30 cellular contexts compared by ENCODE assay signal in genomic region chr10:69367469-69367868, GRCh38. TPM values are rescaled to one million over a fixed set of nuclear protein-coding genes. Genes with fewer than 3 reads are reported as not detected.
DNase-seq lines count a peak whose midpoint lies in the region; ATAC-seq and TF ChIP-seq lines count a peak whose summit lies in the region.
"Had no signal": no experiment of that assay in that cellular context is flagged by ENCODE, and none has a peak within 500 bp of the region (broad histone marks: within the 10 kb centered on the region; RNA-seq: fewer than 3 reads in every experiment).

No MANE protein-coding gene starts in this region.

- peaks cover 31% of the 10 kb centered on the region for H3K4me1 Mint-ChIP-seq in nephron
- H3K4me1 Mint-ChIP-seq: B cell; stimulated activated naive B cell treated with anti-CD40 and anti-IgM and Interleukin-4, amounts not matched to agents 10 μg/mL and 1 μg/mL and 100 μg/mL, for 72 hours had no signal

- H3K27me3 ChIP-seq in Panc1 (ENCODE audit: control insufficient read depth, insufficient read depth, low read length) (no peaks in the 10 kb centered on the region), tibial artery (no peaks in the 10 kb centered on the region), SK-N-SH (ENCODE audit: insufficient read depth) (no peaks in the 10 kb centered on the region)
- H3K27me3 ChIP-seq: adrenal gland, pancreas, right atrium auricular region, testis had no signal

- DNase-seq in NCI-H526 (lab: John Stamatoyannopoulos, UW): peak; percentile 58 to 73
- no peak for DNase-seq in NCI-H526 treated with DMSO at 0.1 percent for 48 hours (lab: John Stamatoyannopoulos, UW)
- no peak for DNase-seq in Panc1 (ENCODE audit: low read depth, low spot score)
- no peak for DNase-seq in tibial artery
- DNase-seq in anterior cingulate cortex (lab: John Stamatoyannopoulos, UW): no peak
- no peak for DNase-seq in activated CD8-positive, alpha-beta memory T cell treated with anti-CD3 and anti-CD28 coated beads, Interleukin-2, amount 50 U/mL, for 4 hours
- DNase-seq in SK-N-SH: no peak
- DNase-seq: activated naive CD4-positive, alpha-beta T cell treated with Interleukin-2 at 50 U/mL for 16 hours; activated T-cell treated with anti-CD3 and anti-CD28 coated beads, Interleukin-2, amount 50 U/mL, for 72 hours; adrenal gland; DMS79 treated with DMSO at 0.1 percent for 48 hours; effector CD4-positive, alpha-beta T cell; GF-D8; HCEC 1CT; lower lobe of right lung; MM.1S; natural killer cell; NCI-H2081 treated with DMSO at 0.1 percent for 48 hours; NCI-H446 treated with DMSO at 0.1 percent for 48 hours; pancreas; stimulated activated CD4-positive, alpha-beta T cell treated with anti-CD3 and anti-CD28 coated beads, Interleukin-4, amount 100 ng/mL, for 24 hours; stimulated activated naive B cell treated with anti-CD40 and anti-IgM and Interleukin-4, amounts not matched to agents 10 μg/mL and 1 μg/mL and 100 μg/mL, for 72 hours; testis had no signal

- CTCF ChIA-PET in Panc1 (lab: Charles Lee) (no interaction called here), SK-N-SH (lab: Yijun Ruan, JAX) (interaction anchor here (0.7 to 1.7 kb wide), 3 partner anchors 15 to 669 kb away, joined by 3 to 5 read pairs (median 3); no protein-coding TSS in a partner anchor)

- H3K9me3 ChIP-seq in Panc1 (ENCODE audit: control insufficient read depth, insufficient read depth, low read depth, low read length) (no peaks in the 10 kb centered on the region), tibial artery (no peaks in the 10 kb centered on the region), SK-N-SH (no peaks in the 10 kb centered on the region)
- H3K9me3 ChIP-seq: adrenal gland, lower lobe of right lung, pancreas, right atrium auricular region, testis had no signal

- peaks cover 8% of the 10 kb centered on the region; the same call in 1 of the 2 replicates for H3K79me2 ChIP-seq in SK-N-SH (ENCODE audit: insufficient read depth)

- no peak for TF ChIP-seq CTCF in Panc1 (IDR thresholded peaks at IDR 0.05)
- no peak for TF ChIP-seq CTCF in nephron (IDR thresholded peaks at IDR 0.05; ENCODE audit: unreplicated experiment in 3 of 3)
- no peak for TF ChIP-seq CTCF in tibial artery (IDR thresholded peaks at IDR 0.05)
- no peak for TF ChIP-seq CTCF in SK-N-SH (IDR thresholded peaks at IDR 0.05)

- no peak overlapping the region for H3K4me2 ChIP-seq in SK-N-SH
- H3K4me2 ChIP-seq: KMS-11 had no signal

- no peak overlapping the region for H3K4me3 Mint-ChIP-seq in nephron
- H3K4me3 Mint-ChIP-seq: activated T-cell treated with anti-CD3 and anti-CD28 coated beads, Interleukin-2, amount 50 U/mL, for 72 hours; B cell; natural killer cell; stimulated activated naive B cell treated with anti-CD40 and anti-IgM and Interleukin-4, amounts not matched to agents 10 μg/mL and 1 μg/mL and 100 μg/mL, for 72 hours had no signal

- intact Hi-C loops in Panc1 (cut with micrococcal nuclease; ENCODE audit: unreplicated experiment) (no loop called here), tibial artery (cut with DNase I; ENCODE audit: low total_unique reads) (no loop called here)

- H4K20me1 ChIP-seq in SK-N-SH (ENCODE audit: insufficient read depth): no peaks in the 10 kb centered on the region

- peaks cover 37% of the 10 kb centered on the region for H3K36me3 Mint-ChIP-seq in nephron (ENCODE audit: low read depth)

- no peaks in the 10 kb centered on the region; the same call in 1 of the 2 replicates for H3K4me1 ChIP-seq in Panc1 (ENCODE audit: control insufficient read depth, insufficient read depth, low read length)
- peaks cover 0 to 31% (median 20%) of the 10 kb centered on the region in 4 donors for H3K4me1 ChIP-seq in tibial artery
- peaks cover 6 to 9% of the 10 kb centered on the region in 2 experiments; a peak in 2 of 4 replicates for H3K4me1 ChIP-seq in SK-N-SH (ENCODE audit: control insufficient read depth in 1 of 2, insufficient read depth in 2 of 2, low read depth in 1 of 2, low read length in 1 of 2)
- H3K4me1 ChIP-seq: testis had no signal

- no peak overlapping the region for H3K9ac ChIP-seq in SK-N-SH
- H3K9ac ChIP-seq: KMS-11 had no signal

- H3F3A ChIP-seq in SK-N-SH (replicated peaks; ENCODE audit: insufficient read depth): peaks cover 1% of the 10 kb centered on the region

- no peaks in the 10 kb centered on the region for H3K9me2 ChIP-seq in SK-N-SH

- BruUV-seq in Panc1 (replicated peaks; lab: Mats Ljungman, UMichigan): no TSS peak

- WGBS in SK-N-SH (ENCODE audit: low lambda C conversion rate): 95% methylated on average over 4 of the region's 4 CpGs

- H3K27ac Mint-ChIP-seq in nephron: peak overlapping the region in 2 of 3 experiments; percentile 40 to 78
- H3K27ac Mint-ChIP-seq: activated T-cell treated with anti-CD3 and anti-CD28 coated beads, Interleukin-2, amount 50 U/mL, for 72 hours; B cell; natural killer cell; stimulated activated naive B cell treated with anti-CD40 and anti-IgM and Interleukin-4, amounts not matched to agents 10 μg/mL and 1 μg/mL and 100 μg/mL, for 72 hours had no signal

- no peak overlapping the region for H2AFZ ChIP-seq in SK-N-SH (ENCODE audit: low read depth)

- H3K27me3 Mint-ChIP-seq in nephron (ENCODE audit: low read depth): no peaks in the 10 kb centered on the region
- H3K27me3 Mint-ChIP-seq: B cell; stimulated activated naive B cell treated with anti-CD40 and anti-IgM and Interleukin-4, amounts not matched to agents 10 μg/mL and 1 μg/mL and 100 μg/mL, for 72 hours had no signal

- H3K36me3 ChIP-seq in Panc1 (ENCODE audit: control insufficient read depth, insufficient read depth, low read length): no peaks in the 10 kb centered on the region
- H3K36me3 ChIP-seq in tibial artery: peaks cover 50 to 82% (median 73%) of the 10 kb centered on the region in 3 donors
- peaks cover 20 to 31% of the 10 kb centered on the region in 2 experiments for H3K36me3 ChIP-seq in SK-N-SH (replicated peaks in 1 of 2; ENCODE audit: control insufficient read depth in 1 of 2, insufficient read depth in 2 of 2, low read length in 1 of 2)
- H3K36me3 ChIP-seq: pancreas had no signal

- no peak for TF ChIP-seq RAD21 in SK-N-SH (IDR thresholded peaks at IDR 0.05; ENCODE audit: low read length)

- H3K9me3 Mint-ChIP-seq in nephron: no peaks in the 10 kb centered on the region
- H3K9me3 Mint-ChIP-seq: activated T-cell treated with anti-CD3 and anti-CD28 coated beads, Interleukin-2, amount 50 U/mL, for 72 hours; natural killer cell; stimulated activated naive B cell treated with anti-CD40 and anti-IgM and Interleukin-4, amounts not matched to agents 10 μg/mL and 1 μg/mL and 100 μg/mL, for 72 hours had no signal

- 0 out of 2 replicates have a peak, but pooled peaks have one; percentile 19 for ATAC-seq in Panc1
- ATAC-seq: activated T-cell treated with anti-CD3 and anti-CD28 coated beads, Interleukin-2, amount 50 U/mL, for 72 hours; lower lobe of right lung; natural killer cell; pancreas; Right ventricle myocardium inferior; stimulated activated naive B cell treated with anti-CD40 and anti-IgM and Interleukin-4, amounts not matched to agents 10 μg/mL and 1 μg/mL and 100 μg/mL, for 72 hours had no signal

- TF ChIP-seq EP300 in SK-N-SH (IDR thresholded peaks at IDR 0.05; ENCODE audit: borderline replicate concordance in 1 of 2, low read depth in 1 of 2, low read length in 1 of 2): no peak

- H3K4me3 ChIP-seq in Panc1 (ENCODE audit: low read depth in 2 of 2, low read length in 2 of 2) (no peak overlapping the region), tibial artery (no peak overlapping the region), SK-N-SH (ENCODE audit: low read depth in 2 of 2, low read length in 1 of 2) (no peak overlapping the region)
- H3K4me3 ChIP-seq: adrenal gland, lower lobe of right lung, pancreas, right atrium auricular region, testis had no signal

- POLR2A ChIA-PET in Panc1 (lab: Charles Lee): no interaction called here
- POLR2A ChIA-PET in SK-N-SH (lab: Yijun Ruan, JAX): no interaction called here

- H3K27ac ChIP-seq in Panc1 (ENCODE audit: low read length) (no peak overlapping the region), tibial artery (peak overlapping the region; percentile 5 to 20), SK-N-SH (ENCODE audit: low read depth in 2 of 2, low read length in 1 of 2) (no peak overlapping the region)
- H3K27ac ChIP-seq: adrenal gland, KMS-11, lower lobe of right lung, pancreas, right atrium auricular region, testis had no signal

- in situ Hi-C loops in Panc1 (cut with HindIII; ENCODE audit: low pct_unique_long_range_greater_than_20kb, low sequenced_read_pairs): no loop called here

TF ChIP-seq in SK-N-SH, 30 proteins besides CTCF, POLR2A, EP300 and RAD21 (continues in another document):
- TF ChIP-seq REST (IDR thresholded peaks at IDR 0.05; ENCODE audit: low read depth, low read length): no peak

RNA-seq across cellular contexts. Expression of gene TACR2, which starts 49.2 kb away (rescaled TPM):
- total RNA-seq in Panc1 (2021; ENCODE audit: unreplicated experiment): 0.21 TPM
- 0.94 TPM for polyA plus RNA-seq in Panc1 (2012; ENCODE audit: insufficient read length)
- polyA plus RNA-seq in SK-N-SH (2012; rRNA removed): 0.02 and 0.05 TPM in 2 replicates
- 0.03 TPM in 1 of 2 replicates, not detected in the other for polyA plus RNA-seq in SK-N-SH (2012; cell fraction: cytosol; rRNA removed)
- polyA plus RNA-seq in SK-N-SH (2012; cell fraction: nucleus; rRNA removed): not detected in 2 replicates
- total RNA-seq: activated T-cell treated with anti-CD3 and anti-CD28 coated beads, Interleukin-2, amount 50 U/mL, for 72 hours; B cell; mononuclear cell; natural killer cell; T-helper 2 cell treated with Interferon-gamma antibody and Interleukin-4, amounts not matched to agents 100 ng/mL and 5 ng/mL, for 36 hours had no signal

Comparison
In these comparisons a context has a peak if more than half of its experiments do, and no peak if none do; other contexts are left out.
1. DNase-seq: peak in NCI-H526 (2 of 2); none in NCI-H526 treated with DMSO at 0.1 percent for 48 hours (single experiment), Panc1 (single experiment), tibial artery (0 of 2), anterior cingulate cortex (0 of 58), activated CD8-positive, alpha-beta memory T cell treated with anti-CD3 and anti-CD28 coated beads, Interleukin-2, amount 50 U/mL, for 4 hours (single experiment) and SK-N-SH (single experiment).
2. H3K27ac ChIP-seq: peak in tibial artery (2 of 2); none in Panc1 (single experiment) and SK-N-SH (0 of 2).